In genomic region chr11:4551346-4551979, GRCh38 we compare ENCODE assay signal across 1 cellular context.
TF ChIP-seq lines count a peak whose summit lies in the region.

No MANE protein-coding gene starts in this region.

TF ChIP-seq in A549, 52 proteins besides CTCF, POLR2A, EP300 and RAD21 (continued from another document):
- no peak for TF ChIP-seq PBX3 (IDR thresholded peaks at IDR 0.05)
- TF ChIP-seq NFE2L2 (conservative IDR thresholded peaks at IDR 0.05; ENCODE audit: low read length), result no peak
- TF ChIP-seq USF2 (IDR thresholded peaks at IDR 0.05), result no peak
- TF ChIP-seq RFX5 (IDR thresholded peaks at IDR 0.05), result no peak
- 0 out of 3 replicates have a peak, but pooled peaks have one; percentile 25 for TF ChIP-seq SMC3 (IDR thresholded peaks at IDR 0.05)
